Comparison of ENCODE assay signal across 33 cellular contexts in the genomic region with DNA sequence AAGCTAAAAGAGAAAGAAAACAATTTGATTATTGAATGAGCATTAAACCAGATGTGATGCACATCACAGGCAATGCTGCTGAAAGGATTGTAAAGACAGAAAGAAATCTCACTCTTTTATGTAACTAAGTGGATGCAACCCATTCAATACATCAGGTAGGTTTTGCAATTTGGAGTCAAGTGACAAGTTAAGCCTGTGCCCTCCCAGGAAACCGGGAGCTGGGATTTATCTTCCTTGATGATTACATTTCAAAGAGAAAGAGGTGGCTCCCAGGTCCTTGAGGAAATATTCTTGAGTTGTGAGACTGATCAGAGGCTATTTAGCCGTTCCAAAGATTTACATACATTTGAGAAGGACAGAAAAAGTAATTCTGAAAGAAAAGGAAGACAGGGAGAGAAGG.
"Had no signal": no experiment of that assay in that cellular context is flagged by ENCODE, and none has a peak within 500 bp of the region (broad histone marks: within the 10 kb centered on the region; RNA-seq: fewer than 3 reads in every experiment).

No MANE protein-coding gene starts in this region.

- DNase-seq: activated CD4-positive, alpha-beta T cell treated with anti-CD3 and anti-CD28 coated beads for 36 hours; activated CD4-positive, alpha-beta T cell treated with anti-CD3 and anti-CD28 coated beads, Interleukin-2, amount 10 ng/mL, durations not matched to agents 7 days and 5 days; activated CD4-positive, alpha-beta T cell treated with anti-CD3 and anti-CD28 coated beads, Interleukin-2, amount 50 U/mL, for 48 hours; activated CD8-positive, alpha-beta T cell treated with anti-CD3 and anti-CD28 coated beads, Interleukin-2, amount 10 ng/mL, durations not matched to agents 7 days and 5 days; activated gamma-delta T cell; activated naive CD4-positive, alpha-beta T cell treated with Interleukin-2 at 50 U/mL for 16 hours; activated naive CD8-positive, alpha-beta T cell treated with anti-CD3 and anti-CD28 coated beads, Interleukin-2, amount 10 ng/mL, durations not matched to agents 7 days and 5 days; activated T-cell treated with anti-CD3 and anti-CD28 coated beads, Interleukin-2, amount 50 U/mL, for 24 hours; body of pancreas; caudate nucleus; cerebellar nuclear complex; NCI-H1105; NCI-H1417 treated with DMSO at 0.1 percent for 48 hours; NCI-H187 treated with DMSO at 0.1 percent for 48 hours; NCI-H2081; NCI-H510A; NCI-H526; NCI-H748 treated with DMSO at 0.1 percent for 48 hours; NK-92 treated with Interleukin-12 subunit alpha and Interleukin-12 subunit beta, amount 100 ng/mL, for 24 hours; PC-3; Peyer's patch; RPMI8226; SHP77 treated with DMSO at 0.1 percent for 48 hours; SK-N-SH had no signal

- H3K4me3 Mint-ChIP-seq: activated CD4-positive, alpha-beta T cell treated with anti-CD3 and anti-CD28 coated beads for 36 hours; activated CD4-positive, alpha-beta T cell treated with anti-CD3 and anti-CD28 coated beads, Interleukin-2, amount 10 ng/mL, durations not matched to agents 7 days and 5 days; activated CD8-positive, alpha-beta T cell treated with anti-CD3 and anti-CD28 coated beads, Interleukin-2, amount 10 ng/mL, durations not matched to agents 7 days and 5 days; activated naive CD4-positive, alpha-beta T cell treated with anti-CD3 and anti-CD28 coated beads, Interleukin-2, amount 50 U/mL, for 24 hours; activated naive CD8-positive, alpha-beta T cell treated with anti-CD3 and anti-CD28 coated beads, Interleukin-2, amount 10 ng/mL, durations not matched to agents 7 days and 5 days; activated T-cell treated with anti-CD3 and anti-CD28 coated beads, Interleukin-2, amount 50 U/mL, for 24 hours; T-helper 1 cell treated with Interleukin-12 subunit alpha and Interleukin-12 subunit beta and Interleukin-4 antibody, amounts not matched to agents 30 μg/mL and 1 μg/mL, for 36 hours; T-helper 2 cell treated with Interferon-gamma antibody and Interleukin-4, amounts not matched to agents 5 μg/mL and 100 μg/mL, for 36 hours had no signal

- H3K4me1 Mint-ChIP-seq: activated naive CD4-positive, alpha-beta T cell treated with anti-CD3 and anti-CD28 coated beads, Interleukin-2, amount 50 U/mL, for 24 hours; activated naive CD8-positive, alpha-beta T cell treated with anti-CD3 and anti-CD28 coated beads, Interleukin-2, amount 10 ng/mL, durations not matched to agents 7 days and 5 days had no signal

- H3K27ac ChIP-seq: body of pancreas, Peyer's patch, SJSA1 had no signal

- H3K36me3 ChIP-seq: Peyer's patch, SJSA1 had no signal

- H3K27me3 Mint-ChIP-seq: activated CD4-positive, alpha-beta T cell treated with anti-CD3 and anti-CD28 coated beads, Interleukin-2, amount 10 ng/mL, durations not matched to agents 7 days and 5 days had no signal

- H3K27ac Mint-ChIP-seq: activated CD4-positive, alpha-beta T cell treated with anti-CD3 and anti-CD28 coated beads for 36 hours; activated CD4-positive, alpha-beta T cell treated with anti-CD3 and anti-CD28 coated beads, Interleukin-2, amount 10 ng/mL, durations not matched to agents 7 days and 5 days; activated CD8-positive, alpha-beta T cell treated with anti-CD3 and anti-CD28 coated beads, Interleukin-2, amount 10 ng/mL, durations not matched to agents 7 days and 5 days; activated naive CD4-positive, alpha-beta T cell treated with anti-CD3 and anti-CD28 coated beads, Interleukin-2, amount 50 U/mL, for 24 hours; activated naive CD8-positive, alpha-beta T cell treated with anti-CD3 and anti-CD28 coated beads, Interleukin-2, amount 10 ng/mL, durations not matched to agents 7 days and 5 days; activated T-cell treated with anti-CD3 and anti-CD28 coated beads, Interleukin-2, amount 50 U/mL, for 24 hours; T-helper 1 cell treated with Interleukin-12 subunit alpha and Interleukin-12 subunit beta and Interleukin-4 antibody, amounts not matched to agents 30 μg/mL and 1 μg/mL, for 36 hours; T-helper 2 cell treated with Interferon-gamma antibody and Interleukin-4, amounts not matched to agents 5 μg/mL and 100 μg/mL, for 36 hours had no signal

- H3K4me2 ChIP-seq: SK-N-SH had no signal

- H3K9ac ChIP-seq: SK-N-SH had no signal

- ATAC-seq: activated CD4-positive, alpha-beta T cell treated with anti-CD3 and anti-CD28 coated beads for 36 hours; activated CD4-positive, CD25-positive, alpha-beta regulatory T cell treated with anti-CD3 and anti-CD28 coated beads, Interleukin-2, amount 50 U/mL, for 24 hours; activated CD8-positive, alpha-beta T cell treated with anti-CD3 and anti-CD28 coated beads, Interleukin-2, amount 10 ng/mL, durations not matched to agents 7 days and 5 days; body of pancreas; PC-3 had no signal

- H3K4me3 ChIP-seq: body of pancreas, Peyer's patch, SJSA1 had no signal

- FAIRE-seq: astrocyte, bronchial epithelial cell, TTC549 had no signal

- H3K4me1 ChIP-seq: body of pancreas, Peyer's patch had no signal

- H3K36me3 Mint-ChIP-seq: activated naive CD4-positive, alpha-beta T cell treated with anti-CD3 and anti-CD28 coated beads, Interleukin-2, amount 50 U/mL, for 24 hours; activated naive CD8-positive, alpha-beta T cell treated with anti-CD3 and anti-CD28 coated beads, Interleukin-2, amount 10 ng/mL, durations not matched to agents 7 days and 5 days had no signal

- H3K9me3 Mint-ChIP-seq: activated naive CD4-positive, alpha-beta T cell treated with anti-CD3 and anti-CD28 coated beads, Interleukin-2, amount 50 U/mL, for 24 hours; activated T-helper 2 cell treated with anti-CD3 and anti-CD28 coated beads, Interferon-gamma antibody, Interleukin-2, Interleukin-4, amounts not matched to agents 10 μg/mL and 5 μg/mL and 100 μg/mL, durations not matched to agents 14 hours and 24 hours and 36 hours; T-helper 1 cell treated with Interleukin-12 subunit alpha and Interleukin-12 subunit beta and Interleukin-4 antibody, amounts not matched to agents 30 μg/mL and 1 μg/mL, for 36 hours; T-helper 2 cell treated with Interferon-gamma antibody and Interleukin-4, amounts not matched to agents 5 μg/mL and 100 μg/mL, for 36 hours had no signal

- H3K27me3 ChIP-seq: body of pancreas, Peyer's patch, SJSA1 had no signal
